Comparison of ENCODE assay signal across 13 cellular contexts in the genomic region with DNA sequence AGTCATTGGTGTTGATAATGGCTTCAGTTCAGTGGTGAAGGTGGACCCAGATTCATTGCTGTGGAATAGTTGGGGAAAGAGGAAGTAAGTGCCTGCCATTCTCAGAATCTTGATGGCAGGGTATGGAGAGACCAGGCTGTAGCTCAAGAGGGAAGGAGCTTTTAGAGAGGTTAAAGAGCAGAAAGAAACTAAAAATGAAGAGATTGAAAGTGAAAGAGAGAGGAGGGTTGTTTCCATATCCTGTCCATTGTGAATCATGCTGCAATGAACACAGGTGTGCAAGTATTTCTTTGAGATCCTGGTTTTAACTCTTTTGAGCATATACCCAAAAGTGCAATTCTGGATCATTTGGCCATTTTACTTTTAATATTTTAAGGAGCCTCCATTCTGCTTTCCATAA. TPM values are rescaled to one million over a fixed set of nuclear protein-coding genes. Genes with fewer than 3 reads are reported as not detected.
DNase-seq lines count a peak whose midpoint lies in the region; ATAC-seq and TF ChIP-seq lines count a peak whose summit lies in the region.
"Had no signal": no experiment of that assay in that cellular context is flagged by ENCODE, and none has a peak within 500 bp of the region (broad histone marks: within the 10 kb centered on the region; RNA-seq: fewer than 3 reads in every experiment).

No MANE protein-coding gene starts in this region.

- POLR2A ChIA-PET in GM10248 (lab: Yijun Ruan, JAX) = no interaction called here

- H3K4me3 ChIP-seq in heart right ventricle = no peak overlapping the region
- H3K4me3 ChIP-seq: SK-N-MC had no signal

- DNase-seq in GM10248 (ENCODE audit: extremely low spot score) = peak; percentile 45
- peak; percentile 57 for DNase-seq in OCI-M1 (lab: John Stamatoyannopoulos, UW)
- no peak for DNase-seq in posterior cingulate gyrus
- no peak for DNase-seq in ureter (ENCODE audit: low spot score)
- DNase-seq in heart right ventricle = no peak
- DNase-seq: CD8-positive, alpha-beta T cell; NCI-H1105 treated with DMSO at 0.1 percent for 48 hours; stimulated activated naive B cell treated with anti-CD40 and anti-IgM and Interleukin-4, amounts not matched to agents 10 μg/mL and 1 μg/mL and 100 μg/mL, for 72 hours had no signal

- CTCF ChIA-PET in GM10248 (lab: Yijun Ruan, JAX) = no interaction called here

- H3K9me3 ChIP-seq in heart right ventricle = no peaks in the 10 kb centered on the region

- peaks cover 0 to 12% (median 0%) of the 10 kb centered on the region in 9 donors for H3K4me1 ChIP-seq in heart right ventricle

- no peak overlapping the region for H3K27ac ChIP-seq in heart right ventricle
- H3K27ac ChIP-seq: epithelial cell of prostate, SK-N-MC had no signal

- ATAC-seq in GM19324 (IDR thresholded peaks at IDR 0.05; ENCODE audit: low FRiP score, unreplicated experiment) (peak; percentile 89), HG02938 (IDR thresholded peaks at IDR 0.05; ENCODE audit: unreplicated experiment) (peak; percentile 95), heart right ventricle (no peak), esophagus mucosa (no peak)
- ATAC-seq: CD8-positive, alpha-beta T cell had no signal

- no peaks in the 10 kb centered on the region for H3K36me3 ChIP-seq in heart right ventricle

- intact Hi-C loops in posterior cingulate gyrus (cut with DNase I) (no loop called here), heart right ventricle (cut with DNase I) (no loop called here)

- TF ChIP-seq CTCF in GM10248 (IDR thresholded peaks at IDR 0.05; ENCODE audit: control extremely low read depth, extremely low read depth, low read depth, missing control alignments) (no peak), heart right ventricle (IDR thresholded peaks at IDR 0.05) (no peak)

- H3K27me3 ChIP-seq in heart right ventricle = peaks cover 0 to 32% (median 12%) of the 10 kb centered on the region in 7 donors

RNA-seq across cellular contexts. Expression of gene GJB6, which starts 12.5 kb away (rescaled TPM):
- 17.3 TPM for total RNA-seq in ureter
- under 1 TPM in 1 of 10 donors, not detected in 9; 0.61 TPM for total RNA-seq in heart right ventricle
- polyA plus RNA-seq in heart right ventricle = under 1 TPM in 1 of 2 donors, not detected in 1; 0.06 TPM
- 369 TPM for total RNA-seq in esophagus mucosa

RNA-seq across cellular contexts. Expression of gene GJB2, which starts 26.8 kb away (rescaled TPM):
- total RNA-seq in ureter = 4.9 TPM
- total RNA-seq in heart right ventricle = under 1 TPM in 9 of 10 donors, not detected in 1; 0.09 to 0.44 (median 0.21) TPM
- polyA plus RNA-seq in heart right ventricle = under 1 TPM; 0.29 to 0.90 TPM
- total RNA-seq in esophagus mucosa = 1,565 TPM
- total RNA-seq: CD8-positive, alpha-beta T cell had no signal

RNA-seq across cellular contexts. Expression of gene GJA3, which starts 58.7 kb away (rescaled TPM):
- 0.13 TPM for total RNA-seq in ureter
- 10 to 100 TPM; 14.2 to 30.1 (median 19.4) TPM for total RNA-seq in heart right ventricle
- 1 to 10 TPM; 4.0 to 4.3 TPM for polyA plus RNA-seq in heart right ventricle
- 1.5 TPM for total RNA-seq in esophagus mucosa

Comparison
In these comparisons a context has a peak if more than half of its experiments do, and no peak if none do; other contexts are left out.
1. DNase-seq: peak in GM10248 (single experiment) and OCI-M1 (single experiment); none in posterior cingulate gyrus (0 of 10), ureter (single experiment) and heart right ventricle (0 of 2).
2. ATAC-seq: peak in GM19324 (single experiment) and HG02938 (single experiment); none in heart right ventricle (0 of 8) and esophagus mucosa (single experiment).
3. RNA of gene GJB6, which starts 12.5 kb away (total RNA-seq): 369 TPM in esophagus mucosa (single experiment); 17.3 TPM in ureter (single experiment) and 0.61 TPM in heart right ventricle; every median in the first group is over 10 times any median in the second.
4. RNA of gene GJB2, which starts 26.8 kb away (total RNA-seq): 1,565 TPM in esophagus mucosa (single experiment); 4.9 TPM in ureter (single experiment) and 0.09 to 0.44 TPM in heart right ventricle; every median in the first group is over 100 times any median in the second.